In genomic region chr5:126538579-126538978, GRCh38 we compare ENCODE assay signal across 10 cellular contexts. TPM values are rescaled to one million over a fixed set of nuclear protein-coding genes. Genes with fewer than 3 reads are reported as not detected.
DNase-seq lines count a peak whose midpoint lies in the region; ATAC-seq, FAIRE-seq and TF ChIP-seq lines count a peak whose summit lies in the region.
"Had no signal": no experiment of that assay in that cellular context is flagged by ENCODE, and none has a peak within 500 bp of the region (broad histone marks: within the 10 kb centered on the region; RNA-seq: fewer than 3 reads in every experiment).

No MANE protein-coding gene starts in this region.

- TF ChIP-seq POLR2A in K562 (conservative IDR thresholded peaks at IDR 0.05) = no peak
- no peak for TF ChIP-seq POLR2A in tibial nerve (IDR thresholded peaks at IDR 0.05)
- TF ChIP-seq POLR2A in esophagus squamous epithelium (IDR thresholded peaks at IDR 0.05) = no peak

- no peaks in the 10 kb centered on the region; the same call in 1 of the 2 replicates for H3K9me3 ChIP-seq in K562 (replicated peaks; ENCODE audit: control insufficient read depth, insufficient read depth, low read depth, low read length)
- H3K9me3 ChIP-seq in hepatocyte (ENCODE audit: low read depth) = no peaks in the 10 kb centered on the region
- H3K9me3 ChIP-seq in tibial nerve = no peaks in the 10 kb centered on the region
- H3K9me3 ChIP-seq in esophagus squamous epithelium = no peaks in the 10 kb centered on the region
- peaks cover 0 to 2% of the 10 kb centered on the region in 2 donors for H3K9me3 ChIP-seq in neuronal stem cell (replicated peaks in 1 of 2; ENCODE audit: control insufficient read depth in 2 of 2, insufficient read depth in 1 of 2, low read depth in 1 of 2, low read length in 2 of 2)
- H3K9me3 ChIP-seq: BE2C had no signal

- H4K20me1 ChIP-seq in K562 (replicated peaks; ENCODE audit: control insufficient read depth, insufficient read depth, low read length) (no peaks in the 10 kb centered on the region), hepatocyte (ENCODE audit: insufficient read depth, poor library complexity, severe bottlenecking) (no peaks in the 10 kb centered on the region)

- in situ Hi-C loops in K562 (cut with MboI) = loop anchor here (5.0 kb wide), 2 partner anchors 46 to 186 kb away; no protein-coding TSS in a partner anchor

- no peak overlapping the region for H2BK15ac ChIP-seq in neuronal stem cell (ENCODE audit: low read length)

- BruUV-seq in K562 (replicated peaks; lab: Mats Ljungman, UMichigan) = no TSS peak

- no peak for TF ChIP-seq RAD21 in K562 (CRISPR knock-in tag; conservative IDR thresholded peaks at IDR 0.05 in 1 of 2, IDR thresholded peaks at IDR 0.05 in 1 of 2)

- H3K27me3 ChIP-seq in K562 (ENCODE audit: control insufficient read depth in 2 of 2, insufficient read depth in 2 of 2, low read length in 2 of 2) (peaks cover 2 to 8% of the 10 kb centered on the region in 2 experiments; a peak in 2 of 5 replicates), hepatocyte (no peaks in the 10 kb centered on the region), tibial nerve (no peaks in the 10 kb centered on the region), esophagus squamous epithelium (no peaks in the 10 kb centered on the region), neuronal stem cell (ENCODE audit: control insufficient read depth in 3 of 3, insufficient read depth in 3 of 3, low read depth in 1 of 3, low read length in 3 of 3) (no peaks in the 10 kb centered on the region)
- H3K27me3 ChIP-seq: BE2C had no signal

- no peaks in the 10 kb centered on the region for H3K9me2 ChIP-seq in hepatocyte (replicated peaks; ENCODE audit: insufficient read depth)

- H3K4me1 ChIP-seq in K562 (replicated peaks in 1 of 2; ENCODE audit: control insufficient read depth in 2 of 2, insufficient read depth in 2 of 2, low read length in 2 of 2) (peaks cover 2 to 5% of the 10 kb centered on the region in 2 experiments; a peak in 1 of 5 replicates), hepatocyte (ENCODE audit: insufficient read depth) (peaks cover 3% of the 10 kb centered on the region), tibial nerve (peaks cover 0 to 21% (median 0%) of the 10 kb centered on the region in 4 donors), esophagus squamous epithelium (peaks cover 0 to 17% (median 14%) of the 10 kb centered on the region in 3 donors), neuronal stem cell (ENCODE audit: control insufficient read depth in 2 of 2, insufficient read depth in 1 of 2, low read depth in 1 of 2, low read length in 2 of 2) (peaks cover 0 to 2% of the 10 kb centered on the region in 2 donors)
- H3K4me1 ChIP-seq: BE2C, parathyroid adenoma had no signal

- no peak for FAIRE-seq in K562 (lab: Jason Lieb, UNC)
- FAIRE-seq: small intestine had no signal

- no peak for TF ChIP-seq CTCF in K562 (IDR thresholded peaks at IDR 0.05 in 2 of 3, conservative IDR thresholded peaks at IDR 0.05 in 1 of 3; ENCODE audit: insufficient read depth in 2 of 3, low read depth in 1 of 3, low read length in 3 of 3)
- TF ChIP-seq CTCF in hepatocyte (IDR thresholded peaks at IDR 0.05; ENCODE audit: poor library complexity) = no peak
- TF ChIP-seq CTCF in tibial nerve (IDR thresholded peaks at IDR 0.05) = no peak
- no peak for TF ChIP-seq CTCF in esophagus squamous epithelium (IDR thresholded peaks at IDR 0.05)

- 65% methylated on average over 1 of the region's 1 CpG for WGBS in K562 (ENCODE audit: insufficient coverage, low coverage, missing lambda C conversion rate)
- 59% methylated on average over 1 of the region's 1 CpG for WGBS in hepatocyte (ENCODE audit: low lambda C conversion rate, missing lambda C conversion rate)
- 57 to 59% methylated on average over 1 of the region's 1 CpG for WGBS in tibial nerve, 2 donors
- WGBS in esophagus squamous epithelium, 2 donors = 31 to 40% methylated on average over 1 of the region's 1 CpG
- WGBS in neuronal stem cell (ENCODE audit: extremely low coverage in 2 of 2, insufficient read length in 2 of 2, insufficient replicate concordance in 1 of 2), 2 donors = no CpG with 5 or more reads among the region's 1 CpG

- H3K79me2 ChIP-seq in K562 (ENCODE audit: control insufficient read depth, insufficient read depth, low read length) (no peaks in the 10 kb centered on the region), hepatocyte (no peaks in the 10 kb centered on the region)
- H3K79me2 ChIP-seq: parathyroid adenoma had no signal

- intact Hi-C loops in K562 (cut with micrococcal nuclease) = loop anchor here (2.0 to 5.0 kb wide), 5 partner anchors 24 to 306 kb away; partner anchors contain the start of gene GRAMD2B
- intact Hi-C loops in esophagus squamous epithelium (cut with DNase I) = loop anchor here (5.0 kb wide), 1 partner anchor 186 kb away; no protein-coding TSS in a partner anchor

- no peak overlapping the region for H3K18ac ChIP-seq in neuronal stem cell (ENCODE audit: low read length)

- no peak overlapping the region for H2BK5ac ChIP-seq in neuronal stem cell (ENCODE audit: low read length)

- no peak overlapping the region for H3K4ac ChIP-seq in neuronal stem cell (ENCODE audit: low read length)

- no peak for ATAC-seq in K562

- no peaks in the 10 kb centered on the region for H3K36me3 ChIP-seq in K562 (ENCODE audit: control insufficient read depth, insufficient read depth, low read length)
- H3K36me3 ChIP-seq in hepatocyte (replicated peaks; ENCODE audit: insufficient read depth, low read depth) = no peaks in the 10 kb centered on the region
- H3K36me3 ChIP-seq in tibial nerve = no peaks in the 10 kb centered on the region
- H3K36me3 ChIP-seq in esophagus squamous epithelium = peaks cover 0 to 9% (median 0%) of the 10 kb centered on the region in 3 donors
- peaks cover 4 to 13% of the 10 kb centered on the region in 2 donors for H3K36me3 ChIP-seq in neuronal stem cell (replicated peaks in 1 of 2; ENCODE audit: control insufficient read depth in 2 of 2, insufficient read depth in 2 of 2, low read length in 2 of 2)
- H3K36me3 ChIP-seq: BE2C had no signal

- H3K4me2 ChIP-seq in K562 (ENCODE audit: insufficient read depth, low read length) = no peak overlapping the region
- no peak overlapping the region for H3K4me2 ChIP-seq in hepatocyte
- H3K4me2 ChIP-seq in neuronal stem cell (ENCODE audit: insufficient read depth, low read length, poor library complexity, severe bottlenecking) = no peak overlapping the region

- H3K9me1 ChIP-seq in K562 (ENCODE audit: control insufficient read depth, insufficient read depth, low read length) = no peaks in the 10 kb centered on the region

- no peak overlapping the region for H3K9ac ChIP-seq in K562 (ENCODE audit: insufficient read depth in 1 of 2, low read depth in 2 of 2, low read length in 2 of 2)
- H3K9ac ChIP-seq in neuronal stem cell (ENCODE audit: low read depth, low read length, poor library complexity) = no peak overlapping the region
- H3K9ac ChIP-seq: parathyroid adenoma had no signal

- H2AK5ac ChIP-seq in neuronal stem cell (ENCODE audit: low read depth, low read length) = no peak overlapping the region

- H2AFZ ChIP-seq in K562 (ENCODE audit: low read depth, low read length) (no peak overlapping the region), hepatocyte (no peak overlapping the region), neuronal stem cell (ENCODE audit: low read length) (no peak overlapping the region)
- H2AFZ ChIP-seq: parathyroid adenoma had no signal

- peak; percentile 5 for DNase-seq in HT-29 (ENCODE audit: low spot score)
- DNase-seq in K562 (ENCODE audit: extremely low read depth in 1 of 4, low spot score in 3 of 4) = no peak
- no peak for DNase-seq in hepatocyte (ENCODE audit: low spot score)
- DNase-seq in tibial nerve (ENCODE audit: low spot score in 2 of 2) = no peak
- DNase-seq in esophagus squamous epithelium (lab: John Stamatoyannopoulos, UW) = no peak
- DNase-seq in neuronal stem cell (ENCODE audit: low spot score) = no peak
- no peak for DNase-seq in NCI-H1436 treated with DMSO at 0.1 percent for 48 hours (lab: John Stamatoyannopoulos, UW)

- H3K79me1 ChIP-seq in neuronal stem cell (ENCODE audit: low read depth, low read length) = no peaks in the 10 kb centered on the region

- H3K27ac ChIP-seq in K562 (ENCODE audit: extremely low read depth, low read depth, low read length) = peak overlapping the region; percentile 17; the same call in 1 of the 3 replicates
- peak overlapping the region; percentile 16 for H3K27ac ChIP-seq in hepatocyte
- peak overlapping the region in 3 of 4 donors; percentile 51 to 74 (median 65) for H3K27ac ChIP-seq in tibial nerve
- H3K27ac ChIP-seq in esophagus squamous epithelium = peak overlapping the region in 2 of 4 donors; percentile 45 to 57
- H3K27ac ChIP-seq in neuronal stem cell (replicated peaks; ENCODE audit: low read length) = no peak overlapping the region
- H3K27ac ChIP-seq: parathyroid adenoma had no signal

- no peak overlapping the region for H3K23ac ChIP-seq in neuronal stem cell (ENCODE audit: low read depth, low read length, poor library complexity)

- no peak overlapping the region for H2BK120ac ChIP-seq in neuronal stem cell (ENCODE audit: low read depth, low read length)

- no peak overlapping the region for H3K14ac ChIP-seq in neuronal stem cell (ENCODE audit: low read length)

- no peak overlapping the region for H4K91ac ChIP-seq in neuronal stem cell (ENCODE audit: low read depth, low read length, poor library complexity)

- CTCF ChIA-PET in K562 (lab: Yijun Ruan, JAX; ENCODE audit: low intra/inter-chr PET ratio) = interaction anchor here (0.6 to 3.2 kb wide), 6 partner anchors 41 to 269 kb away, joined by 3 to 41 read pairs (median 4); no protein-coding TSS in a partner anchor

- TF ChIP-seq EP300 in K562 (IDR thresholded peaks at IDR 0.05; ENCODE audit: low read length) = no peak
- TF ChIP-seq EP300 in tibial nerve (IDR thresholded peaks at IDR 0.05) = no peak

- POLR2A ChIA-PET in K562 (lab: Yijun Ruan, JAX) = interaction anchor here (0.8 kb wide), 1 partner anchor 365 kb away, joined by 3 read pairs; no protein-coding TSS in a partner anchor

- no peak overlapping the region for H4K8ac ChIP-seq in neuronal stem cell (ENCODE audit: low read depth, low read length)

- no peak overlapping the region for H2BK12ac ChIP-seq in neuronal stem cell (ENCODE audit: low read length)

- H3K4me3 ChIP-seq in K562 (no peak overlapping the region), hepatocyte (no peak overlapping the region), tibial nerve (no peak overlapping the region), esophagus squamous epithelium (no peak overlapping the region), neuronal stem cell (ENCODE audit: low read length in 2 of 2) (no peak overlapping the region)

RNA-seq across cellular contexts. Expression of gene ALDH7A1, which starts 56.4 kb away (rescaled TPM):
- total RNA-seq in HT-29 (2014; rRNA removed; shearing (Covaris generic)) = 14.1 and 15.2 TPM in 2 replicates
- not detected in 2 replicates for total RNA-seq in K562 (2011; cell fraction: chromatin; rRNA removed; ENCODE audit: low replicate concordance)
- not detected in 2 replicates for total RNA-seq in K562 (2011; cell fraction: nucleolus; rRNA removed)
- 0.15 TPM in 1 of 2 replicates, not detected in the other for total RNA-seq in K562 (2011; cell fraction: nucleoplasm; rRNA removed)
- total RNA-seq in K562 (2014; rRNA removed) (not detected in 2 replicates), K562 (2014; rRNA removed; fragmentation: Illumina TruSeq; extraction: Trizol) (not detected in 2 replicates), K562 (2015; rRNA removed; fragmentation: Illumina TruSeq; extraction: Trizol) (not detected in 2 replicates), K562 (2021) (0.38 and 0.49 TPM in 2 replicates), hepatocyte (48.8 and 50.0 TPM in 2 replicates), tibial nerve (10 to 100 TPM; 20.7 to 41.0 (median 32.9) TPM), esophagus squamous epithelium (10 to 100 TPM; 35.9 to 89.7 (median 48.2) TPM)
- polyA plus RNA-seq in K562 (2011; rRNA removed) (0.04 TPM in 1 of 2 replicates, not detected in the other), K562 (2014; fragmentation: Illumina TruSeq; extraction: Trizol) (not detected in 2 replicates), K562 (2014; fragmentation: Nextera tagmentation; extraction: Ambion mirVana) (not detected), K562 (2014; rRNA removed) (not detected in 2 replicates), hepatocyte (97.0 and 107 TPM in 2 replicates)
- polyA plus RNA-seq in K562 (2011; cell fraction: cytosol; rRNA removed) = not detected in 2 replicates
- polyA plus RNA-seq in K562 (2011; cell fraction: nucleus; rRNA removed) = not detected in 2 replicates
- 0.16 TPM in 1 of 2 replicates, not detected in the other for polyA plus RNA-seq in K562 (2012)
- not detected in 2 replicates for polyA minus RNA-seq in K562 (2011; rRNA and poly(A)+ RNA removed)
- not detected in 2 replicates for polyA minus RNA-seq in K562 (2011; cell fraction: cytosol; rRNA and poly(A)+ RNA removed)
- 0.67 TPM in 1 of 2 replicates, not detected in the other for polyA minus RNA-seq in K562 (2011; cell fraction: nucleus; rRNA and poly(A)+ RNA removed)
- 126 TPM for polyA plus RNA-seq in neuronal stem cell (2013, experiment 1 of 2)
- 128 TPM for polyA plus RNA-seq in neuronal stem cell (2013, experiment 2 of 2)

Comparison
In these comparisons a context has a peak if more than half of its experiments do, and no peak if none do; other contexts are left out.
1. RNA of gene ALDH7A1, which starts 56.4 kb away (total RNA-seq): 48.8 to 50.0 TPM in hepatocyte, 35.9 to 89.7 TPM in esophagus squamous epithelium, 20.7 to 41.0 TPM in tibial nerve and 14.1 to 15.2 TPM in HT-29; 0.15 to 0.49 TPM in K562; every median in the first group is over 10 times any median in the second.